Comparison of ENCODE assay signal across 20 cellular contexts in the genomic region with DNA sequence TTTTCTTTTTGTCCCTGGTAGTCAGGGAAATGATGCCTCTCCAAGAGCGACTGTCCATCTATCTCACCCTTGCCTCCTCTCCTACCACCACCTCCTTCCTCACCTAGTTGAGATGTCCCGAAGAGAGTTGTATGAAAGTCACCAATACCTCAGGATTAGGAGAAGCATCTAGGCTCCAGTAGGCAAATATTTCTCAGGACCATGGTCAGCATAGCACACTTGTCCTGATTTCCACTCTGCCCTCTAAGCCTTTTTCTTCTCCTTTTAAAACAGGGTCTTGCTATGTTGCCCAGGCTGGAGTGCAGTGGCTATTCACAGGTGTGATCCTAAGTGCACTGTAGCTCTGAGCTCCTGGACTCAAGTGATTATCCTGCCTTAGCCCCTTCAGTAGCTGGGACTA.
DNase-seq lines count a peak whose midpoint lies in the region; ATAC-seq, FAIRE-seq and TF ChIP-seq lines count a peak whose summit lies in the region.
"Had no signal": no experiment of that assay in that cellular context is flagged by ENCODE, and none has a peak within 500 bp of the region (broad histone marks: within the 10 kb centered on the region; RNA-seq: fewer than 3 reads in every experiment).

No MANE protein-coding gene starts in this region.

- H3K9me1 ChIP-seq in IMR-90 (ENCODE audit: insufficient read depth, low read length): peaks cover 21% of the 10 kb centered on the region

- SMC1A ChIA-PET in GM12878 (lab: Charles Lee; ENCODE audit: uncharacterized antibody, unreplicated experiment): interaction anchor here (1.0 kb wide), 1 partner anchor 85 kb away, joined by 3 read pairs; no protein-coding TSS in a partner anchor

- ATAC-seq in A549: no peak
- ATAC-seq in GM23338: no peak
- no peak for ATAC-seq in IMR-90 (ENCODE audit: low read depth)
- ATAC-seq in GM12878: no peak
- no peak for ATAC-seq in GM21381 (IDR thresholded peaks at IDR 0.05; ENCODE audit: unreplicated experiment)

- BruUV-seq in IMR-90 (replicated peaks; lab: Mats Ljungman, UMichigan): no TSS peak
- no TSS peak for BruUV-seq in GM12878 (replicated peaks; lab: Mats Ljungman, UMichigan)

- CTCF ChIA-PET in A549 (lab: Yijun Ruan, JAX) (interaction anchor here (0.9 kb wide), 1 partner anchor 491 kb away, joined by 3 read pairs; no protein-coding TSS in a partner anchor), IMR-90 (lab: Yijun Ruan, JAX) (interaction anchor here (1.3 kb wide), 1 partner anchor 15 kb away, joined by 3 read pairs; no protein-coding TSS in a partner anchor), GM12878 (lab: Yijun Ruan, JAX) (no interaction called here)

- H3K4me3 Mint-ChIP-seq in GM23338: no peak overlapping the region
- H3K4me3 Mint-ChIP-seq: CD4-positive, alpha-beta memory T cell; HFFc6 had no signal

- dilution Hi-C loops in IMR-90 (cut with HindIII; ENCODE audit: low sequenced_read_pairs, unreplicated experiment): no loop called here

- peak overlapping the region; percentile 87 for H2BK120ac ChIP-seq in IMR-90 (ENCODE audit: low read depth, low read length)

- H2BK20ac ChIP-seq in IMR-90 (ENCODE audit: low read depth, low read length): peak overlapping the region; percentile 71

- H4K91ac ChIP-seq in IMR-90 (ENCODE audit: insufficient read depth, low read depth, low read length): peak overlapping the region; percentile 45

- no peaks in the 10 kb centered on the region for H4K20me1 ChIP-seq in GM23338 (replicated peaks; ENCODE audit: insufficient read depth)
- H4K20me1 ChIP-seq in IMR-90 (ENCODE audit: insufficient read depth, low read length): no peaks in the 10 kb centered on the region
- H4K20me1 ChIP-seq in GM12878 (ENCODE audit: control insufficient read depth, insufficient read depth): no peaks in the 10 kb centered on the region

- no peaks in the 10 kb centered on the region for H3K4me1 Mint-ChIP-seq in GM23338
- H3K4me1 Mint-ChIP-seq: CD4-positive, alpha-beta memory T cell had no signal

- peak overlapping the region; percentile 41; the same call in 2 of the 3 replicates for H2BK15ac ChIP-seq in IMR-90 (ENCODE audit: low read depth, low read length)

- peak overlapping the region in 1 of 2 experiments; percentile 18; a peak in 1 of 4 replicates for H4K8ac ChIP-seq in IMR-90 (ENCODE audit: low read depth in 2 of 2, low read length in 2 of 2)

- H2AFZ ChIP-seq in GM23338 (no peak overlapping the region), IMR-90 (replicated peaks; ENCODE audit: low read length, poor library complexity) (no peak overlapping the region), GM12878 (ENCODE audit: control insufficient read depth, low read depth, low read length) (no peak overlapping the region)

- H3K14ac ChIP-seq in IMR-90 (replicated peaks; ENCODE audit: low read depth, low read length): peak overlapping the region; percentile 67

- H3K27me3 ChIP-seq in GM23338 (ENCODE audit: insufficient read depth) (no peaks in the 10 kb centered on the region), IMR-90 (ENCODE audit: control insufficient read depth, insufficient read depth, low read length) (no peaks in the 10 kb centered on the region), GM12878 (replicated peaks in 1 of 2; ENCODE audit: control insufficient read depth in 2 of 2, insufficient read depth in 2 of 2, low read length in 1 of 2) (no peaks in the 10 kb centered on the region)

- TF ChIP-seq CTCF in A549 (IDR thresholded peaks at IDR 0.05) (no peak), GM23338 (conservative IDR thresholded peaks at IDR 0.05; ENCODE audit: low read depth in 2 of 2) (no peak), IMR-90 (conservative IDR thresholded peaks at IDR 0.05; ENCODE audit: low read depth, low read length) (no peak), GM12878 (IDR thresholded peaks at IDR 0.05 in 2 of 3, conservative IDR thresholded peaks at IDR 0.05 in 1 of 3; ENCODE audit: control insufficient read depth in 2 of 3, extremely low read depth in 1 of 3, insufficient read depth in 1 of 3, low read depth in 3 of 3, low read length in 3 of 3) (no peak)

- DNase-seq in A549 (ENCODE audit: low read depth in 1 of 2, low spot score in 1 of 2) (no peak), GM23338 (ENCODE audit: low spot score) (no peak), IMR-90 (no peak), GM12878 (ENCODE audit: low read depth, low spot score) (no peak), NCI-H226 (no peak)
- DNase-seq in activated T-cell treated with anti-CD3 and anti-CD28 coated beads, Interleukin-2, amount 50 U/mL, for 48 hours: no peak
- DNase-seq: 8988T; C1 segment of cervical spinal cord; Calu3; CD4-positive, alpha-beta memory T cell; COR-L47; DMS53; DMS79 treated with DMSO at 0.1 percent for 48 hours; GF-D8; H7; HCEC 1CT; HFFc6 had no signal

- H3K18ac ChIP-seq in IMR-90 (ENCODE audit: low read depth, low read length): peak overlapping the region; percentile 27

- POLR2A ChIA-PET in A549 (lab: Yijun Ruan, JAX) (no interaction called here), IMR-90 (lab: Charles Lee; ENCODE audit: unreplicated experiment) (interaction anchor here (0.6 kb wide), 1 partner anchor 118 kb away, joined by 3 read pairs; no protein-coding TSS in a partner anchor), GM12878 (lab: Charles Lee) (no interaction called here)

- no peaks in the 10 kb centered on the region for H3K79me2 ChIP-seq in GM23338 (replicated peaks; ENCODE audit: insufficient read depth)
- no peaks in the 10 kb centered on the region for H3K79me2 ChIP-seq in GM12878 (ENCODE audit: control insufficient read depth, insufficient read depth, low read length)

- H3K9me3 ChIP-seq in A549 (no peaks in the 10 kb centered on the region), IMR-90 (ENCODE audit: control insufficient read depth, insufficient read depth, low read length) (no peaks in the 10 kb centered on the region; the same call in 1 of the 2 replicates), GM12878 (replicated peaks; ENCODE audit: control insufficient read depth, insufficient read depth, low read length) (no peaks in the 10 kb centered on the region)

- H2AK9ac ChIP-seq in IMR-90 (replicated peaks; ENCODE audit: low read depth, low read length, poor library complexity): no peak overlapping the region

- no peaks in the 10 kb centered on the region for H3F3A ChIP-seq in GM23338 (replicated peaks; ENCODE audit: low read depth)

- H3K27ac ChIP-seq in A549 (no peak overlapping the region), GM23338 (ENCODE audit: low read depth) (no peak overlapping the region), IMR-90 (ENCODE audit: insufficient read depth, low read length) (no peak overlapping the region), GM12878 (ENCODE audit: control insufficient read depth, insufficient read depth) (no peak overlapping the region)

- H3K56ac ChIP-seq in IMR-90 (ENCODE audit: extremely low read depth, insufficient read depth, low read length): 0 out of 2 replicates have a peak overlapping the region, but pooled peaks have one; percentile 4

- no peak for TF ChIP-seq EP300 in A549 (IDR thresholded peaks at IDR 0.05)
- TF ChIP-seq EP300 in GM12878 (IDR thresholded peaks at IDR 0.05; ENCODE audit: borderline replicate concordance in 1 of 2, control insufficient read depth in 1 of 2, low read depth in 2 of 2, low read length in 2 of 2): no peak

- H3K4me1 ChIP-seq in A549: peaks cover 24% of the 10 kb centered on the region; the same call in 2 of the 3 replicates
- no peaks in the 10 kb centered on the region for H3K4me1 ChIP-seq in GM23338 (ENCODE audit: insufficient read depth)
- H3K4me1 ChIP-seq in IMR-90 (ENCODE audit: control insufficient read depth, insufficient read depth, low read length): peaks cover 18% of the 10 kb centered on the region
- no peaks in the 10 kb centered on the region for H3K4me1 ChIP-seq in GM12878 (ENCODE audit: control insufficient read depth, insufficient read depth, low read length)

- no peaks in the 10 kb centered on the region for H3K79me1 ChIP-seq in IMR-90 (ENCODE audit: low read depth in 1 of 2, low read length in 2 of 2)

- no peak overlapping the region for H3K4me2 ChIP-seq in A549
- no peak overlapping the region for H3K4me2 ChIP-seq in GM23338
- no peak overlapping the region for H3K4me2 ChIP-seq in IMR-90 (ENCODE audit: low read depth, low read length)
- no peak overlapping the region for H3K4me2 ChIP-seq in GM12878 (ENCODE audit: control insufficient read depth, insufficient read depth)

- H3K9ac ChIP-seq in IMR-90 (ENCODE audit: low read depth, low read length) (no peak overlapping the region), GM12878 (ENCODE audit: control insufficient read depth, insufficient read depth, low read length) (no peak overlapping the region)

- FAIRE-seq in A549 (lab: Jason Lieb, UNC) (no peak), GM12878 (lab: Jason Lieb, UNC) (no peak)
- FAIRE-seq: GM19239, H1 had no signal

- no peak overlapping the region for H3K27ac Mint-ChIP-seq in GM23338
- H3K27ac Mint-ChIP-seq: CD4-positive, alpha-beta memory T cell; HFFc6 had no signal

- H3K36me3 ChIP-seq in GM23338 (ENCODE audit: insufficient read depth): no peaks in the 10 kb centered on the region
- H3K36me3 ChIP-seq in IMR-90 (ENCODE audit: control insufficient read depth, insufficient read depth, low read length): no peaks in the 10 kb centered on the region
- no peaks in the 10 kb centered on the region for H3K36me3 ChIP-seq in GM12878 (ENCODE audit: control insufficient read depth in 2 of 2, insufficient read depth in 2 of 2, low read length in 1 of 2)

- H3K9me2 ChIP-seq in GM23338 (ENCODE audit: insufficient read depth): peaks cover 21% of the 10 kb centered on the region

- no peaks in the 10 kb centered on the region for H3K36me3 Mint-ChIP-seq in GM23338 (ENCODE audit: low read depth)
- H3K36me3 Mint-ChIP-seq: CD4-positive, alpha-beta memory T cell had no signal

- peaks cover 4% of the 10 kb centered on the region for H3K9me3 Mint-ChIP-seq in GM23338
- H3K9me3 Mint-ChIP-seq: HFFc6 had no signal

- no peak overlapping the region for H4K5ac ChIP-seq in IMR-90 (ENCODE audit: low read depth, low read length)

- RAD21 ChIA-PET in GM12878 (lab: Charles Lee; ENCODE audit: unreplicated experiment): no interaction called here

- H3K4me3 ChIP-seq in A549: no peak overlapping the region
- no peak overlapping the region for H3K4me3 ChIP-seq in GM23338
- no peak overlapping the region for H3K4me3 ChIP-seq in IMR-90 (ENCODE audit: insufficient read depth, low read depth, low read length)
- no peak overlapping the region for H3K4me3 ChIP-seq in GM12878

- peak overlapping the region; percentile 49 for H3K4ac ChIP-seq in IMR-90 (ENCODE audit: low read depth, low read length)

- in situ Hi-C loops in IMR-90 (cut with MboI; ENCODE audit: low sequenced_read_pairs): loop anchor here (10.0 kb wide), 1 partner anchor 495 kb away; no protein-coding TSS in a partner anchor
- in situ Hi-C loops in GM12878 (cut with MboI): no loop called here

- 83% methylated on average over 2 of the region's 2 CpGs for WGBS in A549 (ENCODE audit: missing lambda C conversion rate)
- no CpG with 5 or more reads among the region's 2 CpGs for WGBS in IMR-90 (ENCODE audit: extremely low coverage in 2 of 2, insufficient read length in 1 of 2), 2 experiments
- WGBS in GM12878 (ENCODE audit: insufficient coverage, insufficient replicate concordance, low lambda C conversion rate, missing lambda C conversion rate): 5% methylated on average over 2 of the region's 2 CpGs

- intact Hi-C loops in IMR-90 (cut with micrococcal nuclease): loop anchor here (10.0 kb wide), 1 partner anchor 625 kb away; no protein-coding TSS in a partner anchor
- intact Hi-C loops in GM12878 (cut with micrococcal nuclease; ENCODE audit: unreplicated experiment): no loop called here

- H3K23ac ChIP-seq in IMR-90 (ENCODE audit: low read depth, low read length): 0 out of 2 replicates have a peak overlapping the region, but pooled peaks have one; percentile 50

- no peak for TF ChIP-seq POLR2A in A549 (IDR thresholded peaks at IDR 0.05; ENCODE audit: low read length)
- no peak for TF ChIP-seq POLR2A in IMR-90 (IDR thresholded peaks at IDR 0.05; ENCODE audit: low read depth, low read length)
- no peak for TF ChIP-seq POLR2A in GM12878 (IDR thresholded peaks at IDR 0.05; ENCODE audit: low read depth, low read length)

- H3K27me3 Mint-ChIP-seq in GM23338 (ENCODE audit: insufficient read depth, low read depth, poor library complexity): peaks cover 2% of the 10 kb centered on the region

- H2BK5ac ChIP-seq in IMR-90 (ENCODE audit: low read depth, low read length, poor library complexity, severe bottlenecking): no peak overlapping the region

- peak overlapping the region; percentile 89 for H2AK5ac ChIP-seq in IMR-90 (ENCODE audit: low read depth, low read length)

- TF ChIP-seq RAD21 in A549 (conservative IDR thresholded peaks at IDR 0.05 in 1 of 2, IDR thresholded peaks at IDR 0.05 in 1 of 2) (no peak), IMR-90 (IDR thresholded peaks at IDR 0.05; ENCODE audit: low read length) (no peak), GM12878 (IDR thresholded peaks at IDR 0.05; ENCODE audit: insufficient read depth, low read depth, low read length) (no peak)
